ENCODE assay signal across 28 cellular contexts in the genomic region with DNA sequence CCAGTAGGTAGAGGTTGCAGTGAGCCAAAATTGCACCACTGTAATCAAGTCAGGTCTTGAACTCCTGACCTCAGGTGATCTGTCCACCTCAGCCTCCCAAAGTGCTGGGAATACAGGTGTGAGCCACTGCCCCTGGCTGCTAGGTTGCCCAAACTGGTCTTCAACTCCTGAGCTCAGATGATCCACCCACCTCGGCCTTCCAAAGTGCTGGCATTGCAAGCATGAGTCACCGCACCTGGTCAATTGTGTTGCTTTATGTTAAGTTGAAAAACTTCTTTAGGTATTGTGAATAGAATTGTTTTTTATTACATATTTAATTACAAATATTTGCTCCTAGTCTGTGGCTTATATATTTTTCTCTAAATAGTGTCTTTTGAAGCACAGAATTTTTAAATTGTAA.
"Had no signal": no experiment of that assay in that cellular context is flagged by ENCODE, and none has a peak within 500 bp of the region (broad histone marks: within the 10 kb centered on the region; RNA-seq: fewer than 3 reads in every experiment).

No MANE protein-coding gene starts in this region.

- H3K27ac Mint-ChIP-seq: activated CD8-positive, alpha-beta memory T cell treated with anti-CD3 and anti-CD28 coated beads, Interleukin-2, amount 10 ng/mL, durations not matched to agents 7 days and 5 days; activated naive CD4-positive, alpha-beta T cell treated with anti-CD3 and anti-CD28 coated beads, Interleukin-2, amount 50 U/mL, for 72 hours; activated naive CD8-positive, alpha-beta T cell treated with anti-CD3 and anti-CD28 coated beads, Interleukin-2, amount 50 U/mL, for 24 hours; activated T-cell treated with anti-CD3 and anti-CD28 coated beads, Interleukin-2, amount 50 U/mL, for 24 hours; activated T-helper 1 cell treated with anti-CD3 and anti-CD28 coated beads, Interleukin-12 subunit alpha, Interleukin-12 subunit beta, Interleukin-2, Interleukin-4 antibody, amounts not matched to agents 30 ng/mL and 10 ng/mL and 1 ng/mL, durations not matched to agents 14 hours and 24 hours and 36 hours; T-helper 1 cell treated with Interleukin-12 subunit alpha and Interleukin-12 subunit beta and Interleukin-4 antibody, amounts not matched to agents 30 μg/mL and 1 μg/mL, for 36 hours; WTC11 had no signal

- H3K27ac ChIP-seq: ascending aorta, body of pancreas, cardiac muscle cell, KMS-11, Peyer's patch, RWPE1, SJSA1 had no signal

- H3K4me3 Mint-ChIP-seq: activated CD8-positive, alpha-beta memory T cell treated with anti-CD3 and anti-CD28 coated beads, Interleukin-2, amount 10 ng/mL, durations not matched to agents 7 days and 5 days; activated naive CD8-positive, alpha-beta T cell treated with anti-CD3 and anti-CD28 coated beads, Interleukin-2, amount 50 U/mL, for 24 hours; activated T-cell treated with anti-CD3 and anti-CD28 coated beads, Interleukin-2, amount 50 U/mL, for 24 hours; activated T-helper 1 cell treated with anti-CD3 and anti-CD28 coated beads, Interleukin-12 subunit alpha, Interleukin-12 subunit beta, Interleukin-2, Interleukin-4 antibody, amounts not matched to agents 30 ng/mL and 10 ng/mL and 1 ng/mL, durations not matched to agents 14 hours and 24 hours and 36 hours; T-helper 1 cell treated with Interleukin-12 subunit alpha and Interleukin-12 subunit beta and Interleukin-4 antibody, amounts not matched to agents 30 μg/mL and 1 μg/mL, for 36 hours; WTC11 had no signal

- H3K4me3 ChIP-seq: ascending aorta, body of pancreas, cardiac muscle cell, MG63, Peyer's patch, SJSA1 had no signal

- ATAC-seq: activated CD8-positive, alpha-beta memory T cell treated with anti-CD3 and anti-CD28 coated beads, Interleukin-2, amount 10 ng/mL, durations not matched to agents 7 days and 5 days; activated naive CD4-positive, alpha-beta T cell treated with anti-CD3 and anti-CD28 coated beads, Interleukin-2, amount 50 U/mL, for 72 hours; activated naive CD8-positive, alpha-beta T cell treated with anti-CD3 and anti-CD28 coated beads, Interleukin-2, amount 50 U/mL, for 24 hours; body of pancreas; WTC11 had no signal

- H3K36me3 Mint-ChIP-seq: activated CD8-positive, alpha-beta memory T cell treated with anti-CD3 and anti-CD28 coated beads, Interleukin-2, amount 10 ng/mL, durations not matched to agents 7 days and 5 days; activated naive CD4-positive, alpha-beta T cell treated with anti-CD3 and anti-CD28 coated beads, Interleukin-2, amount 50 U/mL, for 72 hours had no signal

- DNase-seq: activated CD4-positive, alpha-beta T cell treated with anti-CD3 and anti-CD28 coated beads for 48 hours; activated CD4-positive, alpha-beta T cell treated with anti-CD3 and anti-CD28 coated beads, Interleukin-2, amount 50 U/mL, for 48 hours; activated CD4-positive, CD25-positive, alpha-beta regulatory T cell treated with anti-CD3 and anti-CD28 coated beads, Interleukin-2, amount 50 U/mL, for 72 hours; activated CD8-positive, alpha-beta memory T cell treated with anti-CD3 and anti-CD28 coated beads, Interleukin-2, amount 10 ng/mL, durations not matched to agents 7 days and 5 days; activated effector memory CD4-positive, alpha-beta T cell treated with Interleukin-2 at 50 U/mL for 16 hours; activated naive CD4-positive, alpha-beta T cell; activated naive CD8-positive, alpha-beta T cell treated with anti-CD3 and anti-CD28 coated beads, Interleukin-2, amount 50 U/mL, for 24 hours; activated T-cell treated with anti-CD3 and anti-CD28 coated beads, Interleukin-2, amount 50 U/mL, for 24 hours; amniotic stem cell; body of pancreas; MG63; NCI-H1105; NCI-H1436; NCI-H187 treated with DMSO at 0.1 percent for 48 hours; NCI-H2081 treated with DMSO at 0.1 percent for 48 hours; NCI-H446; NCI-H526 treated with DMSO at 0.1 percent for 48 hours; NCI-H82; Peyer's patch had no signal

- H3K27me3 ChIP-seq: ascending aorta, body of pancreas, cardiac muscle cell, Peyer's patch had no signal

- H3K9me3 ChIP-seq: ascending aorta, body of pancreas, Peyer's patch, SJSA1 had no signal

- H3K9me3 Mint-ChIP-seq: activated naive CD4-positive, alpha-beta T cell treated with anti-CD3 and anti-CD28 coated beads, Interleukin-2, amount 50 U/mL, for 72 hours; activated T-cell treated with anti-CD3 and anti-CD28 coated beads, Interleukin-2, amount 50 U/mL, for 24 hours; activated T-helper 1 cell treated with anti-CD3 and anti-CD28 coated beads, Interleukin-12 subunit alpha, Interleukin-12 subunit beta, Interleukin-2, Interleukin-4 antibody, amounts not matched to agents 30 ng/mL and 10 ng/mL and 1 ng/mL, durations not matched to agents 14 hours and 24 hours and 36 hours; T-helper 1 cell treated with Interleukin-12 subunit alpha and Interleukin-12 subunit beta and Interleukin-4 antibody, amounts not matched to agents 30 μg/mL and 1 μg/mL, for 36 hours had no signal

- H3K4me1 Mint-ChIP-seq: activated CD8-positive, alpha-beta memory T cell treated with anti-CD3 and anti-CD28 coated beads, Interleukin-2, amount 10 ng/mL, durations not matched to agents 7 days and 5 days; activated naive CD8-positive, alpha-beta T cell treated with anti-CD3 and anti-CD28 coated beads, Interleukin-2, amount 50 U/mL, for 24 hours had no signal

- H3K4me1 ChIP-seq: ascending aorta, body of pancreas, Peyer's patch, SJSA1 had no signal

- H3K36me3 ChIP-seq: ascending aorta, cardiac muscle cell, MG63, Peyer's patch, SJSA1 had no signal
